In genomic region chr10:97408496-97408992, GRCh38 we compare ENCODE assay signal across 12 cellular contexts. TPM values are rescaled to one million over a fixed set of nuclear protein-coding genes. Genes with fewer than 3 reads are reported as not detected.
DNase-seq lines count a peak whose midpoint lies in the region; ATAC-seq, FAIRE-seq and TF ChIP-seq lines count a peak whose summit lies in the region.
"Had no signal": no experiment of that assay in that cellular context is flagged by ENCODE, and none has a peak within 500 bp of the region (broad histone marks: within the 10 kb centered on the region; RNA-seq: fewer than 3 reads in every experiment).

No MANE protein-coding gene starts in this region.

- no peak overlapping the region for H3K9ac ChIP-seq in keratinocyte (ENCODE audit: control insufficient read depth, extremely low read depth, insufficient read depth, low read length)
- H3K9ac ChIP-seq: BLaER1 had no signal

- TF ChIP-seq EP300 in Ishikawa (IDR thresholded peaks at IDR 0.05; ENCODE audit: borderline replicate concordance) (no peak), suprapubic skin (IDR thresholded peaks at IDR 0.05) (no peak)

- H3K36me3 ChIP-seq in keratinocyte (ENCODE audit: control insufficient read depth in 2 of 2, extremely low read depth in 1 of 2, insufficient read depth in 2 of 2, low read length in 2 of 2) (no peaks in the 10 kb centered on the region), suprapubic skin (no peaks in the 10 kb centered on the region)
- H3K36me3 ChIP-seq: BLaER1 had no signal

- 56% methylated on average over 10 of the region's 10 CpGs for WGBS in suprapubic skin

- TF ChIP-seq POLR2A in suprapubic skin (IDR thresholded peaks at IDR 0.05) = no peak

- no peak for FAIRE-seq in keratinocyte (lab: Jason Lieb, UNC)
- FAIRE-seq: GM12878 had no signal

- dilution Hi-C loops in keratinocyte (cut with MboI; ENCODE audit: extremely low pct_ligation_motif_present, low sequenced_read_pairs) = no loop called here

- no peak overlapping the region for H3K27ac ChIP-seq in keratinocyte (ENCODE audit: control insufficient read depth, insufficient read depth, low read length)
- peak overlapping the region; percentile 69 for H3K27ac ChIP-seq in suprapubic skin
- H3K27ac ChIP-seq: BLaER1 had no signal

- H2AFZ ChIP-seq in keratinocyte (ENCODE audit: control insufficient read depth, low read length) = peak overlapping the region; percentile 32

- TF ChIP-seq CTCF in keratinocyte (optimal IDR thresholded peaks at IDR 0.05 in 1 of 3, IDR thresholded peaks at IDR 0.05 in 1 of 3, conservative IDR thresholded peaks at IDR 0.05 in 1 of 3; ENCODE audit: extremely low read depth in 1 of 3, insufficient read depth in 2 of 3, low read length in 3 of 3) (no peak), suprapubic skin (IDR thresholded peaks at IDR 0.05) (no peak)

- H3K9me3 ChIP-seq in keratinocyte (ENCODE audit: control insufficient read depth, low read depth, low read length) = no peaks in the 10 kb centered on the region
- no peaks in the 10 kb centered on the region for H3K9me3 ChIP-seq in suprapubic skin
- H3K9me3 ChIP-seq: BLaER1 had no signal

- H3K4me1 ChIP-seq in keratinocyte (ENCODE audit: control insufficient read depth, extremely low read depth, insufficient read depth, low read length) (peaks cover 34% of the 10 kb centered on the region), suprapubic skin (peaks cover 37% of the 10 kb centered on the region)

- H3K27me3 ChIP-seq in keratinocyte (ENCODE audit: control insufficient read depth, extremely low read depth, insufficient read depth, low read length) = no peaks in the 10 kb centered on the region
- no peaks in the 10 kb centered on the region for H3K27me3 ChIP-seq in suprapubic skin
- H3K27me3 ChIP-seq: BLaER1 had no signal

- no peaks in the 10 kb centered on the region for H4K20me1 ChIP-seq in keratinocyte (ENCODE audit: control insufficient read depth, extremely low read depth, insufficient read depth, low read length)
- H4K20me1 ChIP-seq: BLaER1 had no signal

- H3K4me3 ChIP-seq in keratinocyte (ENCODE audit: control insufficient read depth in 2 of 3, extremely low read depth in 1 of 3, insufficient read depth in 2 of 3, low read depth in 1 of 3, low read length in 3 of 3) (no peak overlapping the region), suprapubic skin (no peak overlapping the region)
- H3K4me3 ChIP-seq: BLaER1, GM12878 had no signal

- no peaks in the 10 kb centered on the region for H3K9me1 ChIP-seq in keratinocyte (ENCODE audit: control insufficient read depth, extremely low read depth, insufficient read depth, low read length)

- TF ChIP-seq RAD21 in Ishikawa (IDR thresholded peaks at IDR 0.05; ENCODE audit: low read depth) = no peak

- ATAC-seq in GM18868 (IDR thresholded peaks at IDR 0.05; ENCODE audit: unreplicated experiment) (no peak), HG02870 (IDR thresholded peaks at IDR 0.05; ENCODE audit: unreplicated experiment) (no peak)
- ATAC-seq: GM12878 had no signal

- DNase-seq in SKM-1 (lab: John Stamatoyannopoulos, UW; ENCODE audit: unreplicated experiment) (peak; percentile 95), keratinocyte (ENCODE audit: low read depth, low spot score) (no peak), suprapubic skin (ENCODE audit: low spot score in 2 of 2) (no peak), RPMI8226 (no peak)
- DNase-seq: foreskin melanocyte; NCI-H2171 treated with DMSO at 0.1 percent for 48 hours; stimulated activated CD4-positive, alpha-beta T cell treated with anti-CD3 and anti-CD28 coated beads, Interleukin-2, amount 100 ng/mL, for 48 hours had no signal

- no peaks in the 10 kb centered on the region for H3K79me2 ChIP-seq in keratinocyte (ENCODE audit: control insufficient read depth, insufficient read depth, low read length)

- H3K4me2 ChIP-seq in keratinocyte (ENCODE audit: control insufficient read depth, extremely low read depth, insufficient read depth, low read depth, low read length) = no peak overlapping the region
- H3K4me2 ChIP-seq: BLaER1 had no signal

TF ChIP-seq in Ishikawa, 13 proteins besides CTCF, POLR2A, EP300 and RAD21:
- 0 out of 2 replicates have a peak, but pooled peaks have one; percentile 1 for TF ChIP-seq TCF12 (IDR thresholded peaks at IDR 0.05; ENCODE audit: low read depth)
- TF ChIP-seq ZBTB7A (IDR thresholded peaks at IDR 0.05; ENCODE audit: low read depth) = no peak
- TF ChIP-seq EGR1 (IDR thresholded peaks at IDR 0.05) = no peak
- no peak for TF ChIP-seq CREB1 (IDR thresholded peaks at IDR 0.05; ENCODE audit: low read depth)
- no peak for TF ChIP-seq NFIC (IDR thresholded peaks at IDR 0.05)
- TF ChIP-seq, protein P1, sequence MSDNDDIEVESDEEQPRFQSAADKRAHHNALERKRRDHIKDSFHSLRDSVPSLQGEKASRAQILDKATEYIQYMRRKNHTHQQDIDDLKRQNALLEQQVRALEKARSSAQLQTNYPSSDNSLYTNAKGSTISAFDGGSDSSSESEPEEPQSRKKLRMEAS (IDR thresholded peaks at IDR 0.05) = 0 out of 2 replicates have a peak, but pooled peaks have one; percentile 25

RNA-seq across cellular contexts. Expression of gene RRP12, which starts 7.4 kb away (rescaled TPM):
- polyA plus RNA-seq in keratinocyte = 11.1 to 17.5 TPM (median 14.8 TPM) in 3 replicates
- polyA plus RNA-seq in keratinocyte (2011; ENCODE audit: low read depth) = 17.3 TPM
- polyA plus RNA-seq in keratinocyte (2011; cell fraction: cytosol; rRNA removed) = 9.2 and 13.1 TPM in 2 replicates
- polyA plus RNA-seq in keratinocyte (2011; cell fraction: nucleus; rRNA removed) = 40.7 and 46.4 TPM in 2 replicates
- polyA plus RNA-seq in keratinocyte (2012; ENCODE audit: low replicate concordance) = 26.2 and 30.9 TPM in 2 replicates
- polyA minus RNA-seq in keratinocyte = 26.6 to 62.6 TPM (median 29.1 TPM) in 3 replicates
- polyA minus RNA-seq in keratinocyte (2011; cell fraction: cytosol; rRNA and poly(A)+ RNA removed) = 14.2 TPM
- polyA minus RNA-seq in keratinocyte (2011; cell fraction: nucleus; rRNA and poly(A)+ RNA removed) = 42.5 and 48.5 TPM in 2 replicates
- 10 to 100 TPM; 24.5 to 49.3 (median 48.6) TPM for total RNA-seq in suprapubic skin

RNA-seq across cellular contexts. Expression of gene PGAM1, which starts 17.4 kb away (rescaled TPM):
- 602 to 706 TPM (median 624 TPM) in 3 replicates for polyA plus RNA-seq in keratinocyte
- polyA plus RNA-seq in keratinocyte (2011; ENCODE audit: low read depth) = 145 TPM
- 616 and 687 TPM in 2 replicates for polyA plus RNA-seq in keratinocyte (2011; cell fraction: cytosol; rRNA removed)
- polyA plus RNA-seq in keratinocyte (2011; cell fraction: nucleus; rRNA removed) = 358 and 405 TPM in 2 replicates
- 340 and 522 TPM in 2 replicates for polyA plus RNA-seq in keratinocyte (2012; ENCODE audit: low replicate concordance)
- polyA minus RNA-seq in keratinocyte = 481 to 636 TPM (median 493 TPM) in 3 replicates
- polyA minus RNA-seq in keratinocyte (2011; cell fraction: cytosol; rRNA and poly(A)+ RNA removed) = 499 TPM
- polyA minus RNA-seq in keratinocyte (2011; cell fraction: nucleus; rRNA and poly(A)+ RNA removed) = 169 and 188 TPM in 2 replicates
- 100 to 1,000 TPM; 106 to 238 (median 209) TPM for total RNA-seq in suprapubic skin

RNA-seq across cellular contexts. Expression of gene EXOSC1, which starts 37.3 kb away (rescaled TPM):
- 40.9 to 45.7 TPM (median 42.9 TPM) in 3 replicates for polyA plus RNA-seq in keratinocyte
- polyA plus RNA-seq in keratinocyte (2011; ENCODE audit: low read depth) = 13.2 TPM
- 37.0 and 46.2 TPM in 2 replicates for polyA plus RNA-seq in keratinocyte (2011; cell fraction: cytosol; rRNA removed)
- 30.4 and 33.5 TPM in 2 replicates for polyA plus RNA-seq in keratinocyte (2011; cell fraction: nucleus; rRNA removed)
- 35.8 and 41.0 TPM in 2 replicates for polyA plus RNA-seq in keratinocyte (2012; ENCODE audit: low replicate concordance)
- polyA minus RNA-seq in keratinocyte = 18.1 to 36.1 TPM (median 24.5 TPM) in 3 replicates
- polyA minus RNA-seq in keratinocyte (2011; cell fraction: cytosol; rRNA and poly(A)+ RNA removed) = 12.9 TPM
- polyA minus RNA-seq in keratinocyte (2011; cell fraction: nucleus; rRNA and poly(A)+ RNA removed) = 6.2 and 6.6 TPM in 2 replicates
- total RNA-seq in suprapubic skin = 10 to 100 TPM; 24.0 to 35.1 (median 28.5) TPM

RNA-seq across cellular contexts. Expression of gene ZDHHC16, which starts 37.4 kb away (rescaled TPM):
- 63.3 to 77.6 TPM (median 67.8 TPM) in 3 replicates for polyA plus RNA-seq in keratinocyte
- polyA plus RNA-seq in keratinocyte (2011; ENCODE audit: low read depth) = 25.8 TPM
- polyA plus RNA-seq in keratinocyte (2011; cell fraction: cytosol; rRNA removed) = 64.0 and 68.6 TPM in 2 replicates
- polyA plus RNA-seq in keratinocyte (2011; cell fraction: nucleus; rRNA removed) = 49.2 and 49.4 TPM in 2 replicates
- 15.5 and 52.4 TPM in 2 replicates for polyA plus RNA-seq in keratinocyte (2012; ENCODE audit: low replicate concordance)
- polyA minus RNA-seq in keratinocyte = 109 to 143 TPM (median 132 TPM) in 3 replicates
- polyA minus RNA-seq in keratinocyte (2011; cell fraction: cytosol; rRNA and poly(A)+ RNA removed) = 46.6 TPM
- polyA minus RNA-seq in keratinocyte (2011; cell fraction: nucleus; rRNA and poly(A)+ RNA removed) = 22.8 and 27.0 TPM in 2 replicates
- total RNA-seq in suprapubic skin = 10 to 100 TPM; 24.5 to 35.8 (median 28.2) TPM
